ENCODE assay signal across 9 cellular contexts in the genomic region with DNA sequence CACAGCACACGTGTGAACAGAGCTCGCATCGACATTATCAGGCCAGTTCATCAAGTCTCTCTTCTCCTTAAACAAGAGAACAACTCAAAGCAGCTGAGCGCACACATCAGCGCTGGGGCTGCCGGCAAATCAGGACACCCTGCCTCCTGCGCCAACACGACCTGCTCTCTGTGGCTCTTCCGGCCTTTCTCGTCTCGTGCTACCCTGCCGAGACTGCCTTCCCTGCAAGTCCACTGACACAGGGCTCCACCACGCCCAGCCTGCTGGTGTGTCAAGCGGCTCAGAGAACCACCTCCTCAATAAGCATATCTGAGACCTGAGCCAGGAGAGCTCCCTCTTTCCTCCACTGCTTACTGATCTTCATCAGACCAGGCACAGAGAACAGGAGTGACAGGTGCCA.
DNase-seq lines count a peak whose midpoint lies in the region; ATAC-seq and TF ChIP-seq lines count a peak whose summit lies in the region.
"Had no signal": no experiment of that assay in that cellular context is flagged by ENCODE, and none has a peak within 500 bp of the region (broad histone marks: within the 10 kb centered on the region; RNA-seq: fewer than 3 reads in every experiment).

No MANE protein-coding gene starts in this region.

- peaks cover 55% of the 10 kb centered on the region for H3K36me3 ChIP-seq in RWPE2 (ENCODE audit: low read depth)
- H3K36me3 ChIP-seq: cardiac muscle cell had no signal

- no peak for DNase-seq in RWPE2 (ENCODE audit: low spot score)
- DNase-seq in activated T-helper 1 cell treated with anti-CD3 and anti-CD28 coated beads, Interleukin-12 subunit alpha, Interleukin-12 subunit beta, Interleukin-2, Interleukin-4 antibody, amounts not matched to agents 30 ng/mL and 10 ng/mL and 1 ng/mL, durations not matched to agents 14 hours and 24 hours and 36 hours (ENCODE audit: low spot score), result peak; percentile 28
- peak in 2 of 3 donors; percentile 38 to 40 for DNase-seq in stimulated activated CD4-positive, alpha-beta T cell treated with anti-CD3 and anti-CD28 coated beads, TNF-alpha, amount 100 ng/mL, for 1 hour (ENCODE audit: low read depth in 3 of 3, low spot score in 1 of 3)
- DNase-seq in NCI-H2029 (lab: John Stamatoyannopoulos, UW), result no peak
- no peak for DNase-seq in NCI-H2171 (lab: John Stamatoyannopoulos, UW)
- no peak for DNase-seq in iPS-NIHi11 (ENCODE audit: low spot score)

- H3K36me3 Mint-ChIP-seq in activated T-helper 1 cell treated with anti-CD3 and anti-CD28 coated beads, Interleukin-12 subunit alpha, Interleukin-12 subunit beta, Interleukin-2, Interleukin-4 antibody, amounts not matched to agents 30 ng/mL and 10 ng/mL and 1 ng/mL, durations not matched to agents 14 hours and 24 hours and 36 hours (ENCODE audit: low read depth), result peaks cover 8% of the 10 kb centered on the region

- H3K27me3 Mint-ChIP-seq in activated T-helper 1 cell treated with anti-CD3 and anti-CD28 coated beads, Interleukin-12 subunit alpha, Interleukin-12 subunit beta, Interleukin-2, Interleukin-4 antibody, amounts not matched to agents 30 ng/mL and 10 ng/mL and 1 ng/mL, durations not matched to agents 14 hours and 24 hours and 36 hours (ENCODE audit: insufficient read depth), result no peaks in the 10 kb centered on the region

- ATAC-seq in RWPE2 (ENCODE audit: low read depth) (no peak), esophagus mucosa (peak; percentile 37), HG02885 (IDR thresholded peaks at IDR 0.05; ENCODE audit: poor library complexity, unreplicated experiment) (no peak)

- no peak for TF ChIP-seq CTCF in RWPE2 (IDR thresholded peaks at IDR 0.05; ENCODE audit: poor library complexity, severe bottlenecking)

- intact Hi-C loops in activated T-helper 1 cell treated with anti-CD3 and anti-CD28 coated beads, Interleukin-12 subunit alpha, Interleukin-12 subunit beta, Interleukin-2, Interleukin-4 antibody, amounts not matched to agents 30 ng/mL and 10 ng/mL and 1 ng/mL, durations not matched to agents 14 hours and 24 hours and 36 hours (cut with micrococcal nuclease), result no loop called here

- no peaks in the 10 kb centered on the region for H3K27me3 ChIP-seq in RWPE2 (ENCODE audit: insufficient read depth, poor library complexity, severe bottlenecking)
- H3K27me3 ChIP-seq: cardiac muscle cell had no signal

- peak overlapping the region; percentile 98 for H3K27ac ChIP-seq in RWPE2 (ENCODE audit: poor library complexity, severe bottlenecking)
- H3K27ac ChIP-seq: cardiac muscle cell had no signal

- no peaks in the 10 kb centered on the region for H3K9me3 ChIP-seq in RWPE2 (ENCODE audit: severe bottlenecking)

- H3K9me3 Mint-ChIP-seq in activated T-helper 1 cell treated with anti-CD3 and anti-CD28 coated beads, Interleukin-12 subunit alpha, Interleukin-12 subunit beta, Interleukin-2, Interleukin-4 antibody, amounts not matched to agents 30 ng/mL and 10 ng/mL and 1 ng/mL, durations not matched to agents 14 hours and 24 hours and 36 hours, result no peaks in the 10 kb centered on the region

- peak overlapping the region; percentile 97 for H3K27ac Mint-ChIP-seq in activated T-helper 1 cell treated with anti-CD3 and anti-CD28 coated beads, Interleukin-12 subunit alpha, Interleukin-12 subunit beta, Interleukin-2, Interleukin-4 antibody, amounts not matched to agents 30 ng/mL and 10 ng/mL and 1 ng/mL, durations not matched to agents 14 hours and 24 hours and 36 hours

- H3K4me1 ChIP-seq in RWPE2 (ENCODE audit: insufficient read depth, poor library complexity, severe bottlenecking), result peaks cover 48% of the 10 kb centered on the region

- H3K4me3 ChIP-seq in RWPE2 (ENCODE audit: severe bottlenecking), result no peak overlapping the region
- H3K4me3 ChIP-seq: cardiac muscle cell had no signal

- H3K4me1 Mint-ChIP-seq in activated T-helper 1 cell treated with anti-CD3 and anti-CD28 coated beads, Interleukin-12 subunit alpha, Interleukin-12 subunit beta, Interleukin-2, Interleukin-4 antibody, amounts not matched to agents 30 ng/mL and 10 ng/mL and 1 ng/mL, durations not matched to agents 14 hours and 24 hours and 36 hours (ENCODE audit: low read depth), result peaks cover 78% of the 10 kb centered on the region

- H3K4me3 Mint-ChIP-seq in activated T-helper 1 cell treated with anti-CD3 and anti-CD28 coated beads, Interleukin-12 subunit alpha, Interleukin-12 subunit beta, Interleukin-2, Interleukin-4 antibody, amounts not matched to agents 30 ng/mL and 10 ng/mL and 1 ng/mL, durations not matched to agents 14 hours and 24 hours and 36 hours, result peak overlapping the region; percentile 77

Comparison
In these comparisons a context has a peak if more than half of its experiments do, and no peak if none do; other contexts are left out.
1. DNase-seq: peak in activated T-helper 1 cell treated with anti-CD3 and anti-CD28 coated beads, Interleukin-12 subunit alpha, Interleukin-12 subunit beta, Interleukin-2, Interleukin-4 antibody, amounts not matched to agents 30 ng/mL and 10 ng/mL and 1 ng/mL, durations not matched to agents 14 hours and 24 hours and 36 hours (single experiment) and stimulated activated CD4-positive, alpha-beta T cell treated with anti-CD3 and anti-CD28 coated beads, TNF-alpha, amount 100 ng/mL, for 1 hour (2 of 3); none in RWPE2 (single experiment), NCI-H2029 (single experiment), NCI-H2171 (single experiment) and iPS-NIHi11 (single experiment).